15 cellular contexts compared by ENCODE assay signal in genomic region chr9:137638680-137639079, GRCh38. TPM values are rescaled to one million over a fixed set of nuclear protein-coding genes. Genes with fewer than 3 reads are reported as not detected.
DNase-seq lines count a peak whose midpoint lies in the region; ATAC-seq and TF ChIP-seq lines count a peak whose summit lies in the region.
"Had no signal": no experiment of that assay in that cellular context is flagged by ENCODE, and none has a peak within 500 bp of the region (broad histone marks: within the 10 kb centered on the region; RNA-seq: fewer than 3 reads in every experiment).

No MANE protein-coding gene starts in this region.

- H3K4me2 ChIP-seq in GM23248 (ENCODE audit: unreplicated experiment), result peak overlapping the region; percentile 54

- peak overlapping the region; percentile 59 to 88 (median 80) for H3K4me3 Mint-ChIP-seq in CD4-positive, CD25-positive, alpha-beta regulatory T cell
- peak overlapping the region; percentile 75 for H3K4me3 Mint-ChIP-seq in activated T-helper 1 cell treated with anti-CD3 and anti-CD28 coated beads, Interleukin-12 subunit alpha, Interleukin-12 subunit beta, Interleukin-2, Interleukin-4 antibody, amounts not matched to agents 30 ng/mL and 10 ng/mL and 1 ng/mL, durations not matched to agents 14 hours and 24 hours and 36 hours

- H4K20me1 ChIP-seq in GM23248 (ENCODE audit: insufficient read depth), result peaks cover 8% of the 10 kb centered on the region; the same call in 1 of the 2 replicates

- H3K9ac ChIP-seq in GM23248, result peak overlapping the region; percentile 58
- H3K9ac ChIP-seq in mucosa of stomach (ENCODE audit: low read length), result peak overlapping the region; percentile 41

- 91 to 93% methylated on average over 6 of the region's 6 CpGs for WGBS in GM23248 (ENCODE audit: low coverage in 1 of 2, low lambda C conversion rate in 2 of 2, missing lambda C conversion rate in 2 of 2), 2 experiments

- peak overlapping the region; percentile 89 for H3K4me3 ChIP-seq in CD4-positive, CD25-positive, alpha-beta regulatory T cell (ENCODE audit: low read depth, low read length)
- H3K4me3 ChIP-seq in GM23248, result peak overlapping the region; percentile 58
- no peak overlapping the region for H3K4me3 ChIP-seq in mucosa of stomach (ENCODE audit: low read length)

- H3K27me3 ChIP-seq in CD4-positive, CD25-positive, alpha-beta regulatory T cell (ENCODE audit: control insufficient read depth, insufficient read depth, low read length), result no peaks in the 10 kb centered on the region
- H3K27me3 ChIP-seq in GM23248 (replicated peaks; ENCODE audit: insufficient read depth) (no peaks in the 10 kb centered on the region), mucosa of stomach (ENCODE audit: control insufficient read depth, insufficient read depth, low read length) (no peaks in the 10 kb centered on the region)
- H3K27me3 ChIP-seq: foreskin keratinocyte had no signal

- H3K27me3 Mint-ChIP-seq in CD4-positive, CD25-positive, alpha-beta regulatory T cell, result no peaks in the 10 kb centered on the region
- H3K27me3 Mint-ChIP-seq in activated T-helper 1 cell treated with anti-CD3 and anti-CD28 coated beads, Interleukin-12 subunit alpha, Interleukin-12 subunit beta, Interleukin-2, Interleukin-4 antibody, amounts not matched to agents 30 ng/mL and 10 ng/mL and 1 ng/mL, durations not matched to agents 14 hours and 24 hours and 36 hours (ENCODE audit: insufficient read depth), result no peaks in the 10 kb centered on the region

- peaks cover 9% of the 10 kb centered on the region for H3K36me3 Mint-ChIP-seq in CD4-positive, CD25-positive, alpha-beta regulatory T cell
- peaks cover 21% of the 10 kb centered on the region for H3K36me3 Mint-ChIP-seq in activated T-helper 1 cell treated with anti-CD3 and anti-CD28 coated beads, Interleukin-12 subunit alpha, Interleukin-12 subunit beta, Interleukin-2, Interleukin-4 antibody, amounts not matched to agents 30 ng/mL and 10 ng/mL and 1 ng/mL, durations not matched to agents 14 hours and 24 hours and 36 hours (ENCODE audit: low read depth)

- intact Hi-C loops in activated T-helper 1 cell treated with anti-CD3 and anti-CD28 coated beads, Interleukin-12 subunit alpha, Interleukin-12 subunit beta, Interleukin-2, Interleukin-4 antibody, amounts not matched to agents 30 ng/mL and 10 ng/mL and 1 ng/mL, durations not matched to agents 14 hours and 24 hours and 36 hours (cut with micrococcal nuclease), result loop anchor here (1.0 kb wide), 1 partner anchor 10 kb away; no protein-coding TSS in a partner anchor
- intact Hi-C loops in left cardiac atrium (cut with DNase I), result no loop called here

- no peak overlapping the region for H2AFZ ChIP-seq in GM23248

- peak overlapping the region in 2 of 3 donors; percentile 81 to 92 for H3K27ac Mint-ChIP-seq in CD4-positive, CD25-positive, alpha-beta regulatory T cell
- peak overlapping the region; percentile 67 for H3K27ac Mint-ChIP-seq in activated T-helper 1 cell treated with anti-CD3 and anti-CD28 coated beads, Interleukin-12 subunit alpha, Interleukin-12 subunit beta, Interleukin-2, Interleukin-4 antibody, amounts not matched to agents 30 ng/mL and 10 ng/mL and 1 ng/mL, durations not matched to agents 14 hours and 24 hours and 36 hours

- no peaks in the 10 kb centered on the region for H3K9me3 ChIP-seq in CD4-positive, CD25-positive, alpha-beta regulatory T cell (ENCODE audit: control insufficient read depth in 2 of 2, low read length in 2 of 2)
- H3K9me3 ChIP-seq in GM23248 (ENCODE audit: low read depth) (no peaks in the 10 kb centered on the region), mucosa of stomach (ENCODE audit: control insufficient read depth, low read length) (no peaks in the 10 kb centered on the region)

- no peaks in the 10 kb centered on the region for H3F3A ChIP-seq in GM23248 (ENCODE audit: insufficient read depth)

- in situ Hi-C loops in GM23248 (cut with MboI), result no loop called here

- peaks cover 100% of the 10 kb centered on the region for H3K79me2 ChIP-seq in GM23248 (ENCODE audit: insufficient read depth)

- H3K9me3 Mint-ChIP-seq in CD4-positive, CD25-positive, alpha-beta regulatory T cell, result no peaks in the 10 kb centered on the region
- no peaks in the 10 kb centered on the region for H3K9me3 Mint-ChIP-seq in activated T-helper 1 cell treated with anti-CD3 and anti-CD28 coated beads, Interleukin-12 subunit alpha, Interleukin-12 subunit beta, Interleukin-2, Interleukin-4 antibody, amounts not matched to agents 30 ng/mL and 10 ng/mL and 1 ng/mL, durations not matched to agents 14 hours and 24 hours and 36 hours

- H3K27ac ChIP-seq in CD4-positive, CD25-positive, alpha-beta regulatory T cell (ENCODE audit: insufficient read depth, low read length, poor library complexity, severe bottlenecking), result peak overlapping the region; percentile 84
- no peak overlapping the region for H3K27ac ChIP-seq in GM23248
- H3K27ac ChIP-seq: foreskin keratinocyte had no signal

- no peak for TF ChIP-seq CTCF in omental fat pad (IDR thresholded peaks at IDR 0.05)

- H3K9me2 ChIP-seq in GM23248 (ENCODE audit: insufficient read depth), result no peaks in the 10 kb centered on the region

- peaks cover 11 to 71% (median 39%) of the 10 kb centered on the region in 4 donors for H3K4me1 Mint-ChIP-seq in CD4-positive, CD25-positive, alpha-beta regulatory T cell
- peaks cover 24% of the 10 kb centered on the region for H3K4me1 Mint-ChIP-seq in activated T-helper 1 cell treated with anti-CD3 and anti-CD28 coated beads, Interleukin-12 subunit alpha, Interleukin-12 subunit beta, Interleukin-2, Interleukin-4 antibody, amounts not matched to agents 30 ng/mL and 10 ng/mL and 1 ng/mL, durations not matched to agents 14 hours and 24 hours and 36 hours (ENCODE audit: low read depth)

- peaks cover 6% of the 10 kb centered on the region for H3K36me3 ChIP-seq in CD4-positive, CD25-positive, alpha-beta regulatory T cell (ENCODE audit: control insufficient read depth, insufficient read depth, low read length)
- no peaks in the 10 kb centered on the region; the same call in 1 of the 2 replicates for H3K36me3 ChIP-seq in GM23248 (ENCODE audit: low read depth)
- no peaks in the 10 kb centered on the region for H3K36me3 ChIP-seq in mucosa of stomach (ENCODE audit: control insufficient read depth, insufficient read depth, low read length)

- DNase-seq in CD4-positive, CD25-positive, alpha-beta regulatory T cell, result no peak
- no peak for DNase-seq in GM23248
- no peak for DNase-seq in activated T-helper 1 cell treated with anti-CD3 and anti-CD28 coated beads, Interleukin-12 subunit alpha, Interleukin-12 subunit beta, Interleukin-2, Interleukin-4 antibody, amounts not matched to agents 30 ng/mL and 10 ng/mL and 1 ng/mL, durations not matched to agents 14 hours and 24 hours and 36 hours (ENCODE audit: low spot score)
- DNase-seq in omental fat pad (ENCODE audit: low spot score), result no peak
- DNase-seq in left cardiac atrium, result no peak
- DNase-seq in activated gamma-delta T cell treated with Interleukin-2 at 50 U/mL for 16 hours, result no peak
- DNase-seq: activated CD4-positive, alpha-beta T cell treated with anti-CD3 and anti-CD28 coated beads, Interleukin-2, amount 50 U/mL, for 1 hour; anterior cingulate cortex; foreskin keratinocyte; GF-D8; NCI-H1048; PC-3; right cardiac atrium; SW 1271 had no signal

- no peak for ATAC-seq in CD4-positive, CD25-positive, alpha-beta regulatory T cell (ENCODE audit: low read depth in 2 of 2)
- ATAC-seq in omental fat pad (ENCODE audit: low FRiP score) (no peak), left cardiac atrium (no peak)
- ATAC-seq: foreskin keratinocyte, PC-3, right cardiac atrium had no signal

- peaks cover 23% of the 10 kb centered on the region for H3K4me1 ChIP-seq in CD4-positive, CD25-positive, alpha-beta regulatory T cell (ENCODE audit: control insufficient read depth, insufficient read depth, low read length, poor library complexity, severe bottlenecking)
- H3K4me1 ChIP-seq in GM23248 (ENCODE audit: insufficient read depth), result peaks cover 6% of the 10 kb centered on the region; the same call in 1 of the 2 replicates
- H3K4me1 ChIP-seq in mucosa of stomach (ENCODE audit: control insufficient read depth, insufficient read depth, low read length), result peaks cover 10% of the 10 kb centered on the region

RNA-seq across cellular contexts. Expression of gene EHMT1, which starts 19.9 kb away (rescaled TPM):
- total RNA-seq in CD4-positive, CD25-positive, alpha-beta regulatory T cell, result 142 TPM
- 10 to 100 TPM; 17.9 to 20.3 (median 19.3) TPM for polyA plus RNA-seq in CD4-positive, CD25-positive, alpha-beta regulatory T cell
- 26.8 and 43.6 TPM in 2 replicates for total RNA-seq in GM23248 (2014; rRNA removed; shearing (Covaris generic))
- 31.0 and 33.7 TPM in 2 replicates for polyA plus RNA-seq in GM23248 (2016; fragmentation: Nextera tagmentation; extraction: Ambion mirVana)
- total RNA-seq in activated T-helper 1 cell treated with anti-CD3 and anti-CD28 coated beads, Interleukin-12 subunit alpha, Interleukin-12 subunit beta, Interleukin-2, Interleukin-4 antibody, amounts not matched to agents 30 ng/mL and 10 ng/mL and 1 ng/mL, durations not matched to agents 14 hours and 24 hours and 36 hours, result 97.0 and 98.1 TPM in 2 replicates
- total RNA-seq in omental fat pad, result 100 to 1,000 TPM in 1 of 4 donors, 10 to 100 TPM in 3; 57.6 to 103 (median 76.8) TPM
- 10 to 100 TPM; 31.9 to 38.1 TPM for total RNA-seq in left cardiac atrium

RNA-seq across cellular contexts. Expression of gene ARRDC1, which starts 33.2 kb away (rescaled TPM):
- 73.4 TPM for total RNA-seq in CD4-positive, CD25-positive, alpha-beta regulatory T cell
- polyA plus RNA-seq in CD4-positive, CD25-positive, alpha-beta regulatory T cell, result 10 to 100 TPM; 45.5 to 54.0 (median 51.4) TPM
- total RNA-seq in GM23248 (2014; rRNA removed; shearing (Covaris generic)), result 26.9 and 37.1 TPM in 2 replicates
- 21.0 and 22.0 TPM in 2 replicates for polyA plus RNA-seq in GM23248 (2016; fragmentation: Nextera tagmentation; extraction: Ambion mirVana)
- total RNA-seq in activated T-helper 1 cell treated with anti-CD3 and anti-CD28 coated beads, Interleukin-12 subunit alpha, Interleukin-12 subunit beta, Interleukin-2, Interleukin-4 antibody, amounts not matched to agents 30 ng/mL and 10 ng/mL and 1 ng/mL, durations not matched to agents 14 hours and 24 hours and 36 hours, result 65.7 and 70.3 TPM in 2 replicates
- 10 to 100 TPM; 23.4 to 39.2 (median 33.3) TPM for total RNA-seq in omental fat pad
- total RNA-seq in left cardiac atrium, result 10 to 100 TPM; 17.3 to 20.0 TPM

RNA-seq across cellular contexts. Expression of gene ZMYND19, which starts 48.4 kb away (rescaled TPM):
- total RNA-seq in CD4-positive, CD25-positive, alpha-beta regulatory T cell, result 20.4 TPM
- polyA plus RNA-seq in CD4-positive, CD25-positive, alpha-beta regulatory T cell, result 1 to 10 TPM; 4.4 to 6.3 (median 5.4) TPM
- 29.6 and 35.0 TPM in 2 replicates for total RNA-seq in GM23248 (2014; rRNA removed; shearing (Covaris generic))
- 6.1 and 11.6 TPM in 2 replicates for polyA plus RNA-seq in GM23248 (2016; fragmentation: Nextera tagmentation; extraction: Ambion mirVana)
- 88.2 and 94.9 TPM in 2 replicates for total RNA-seq in activated T-helper 1 cell treated with anti-CD3 and anti-CD28 coated beads, Interleukin-12 subunit alpha, Interleukin-12 subunit beta, Interleukin-2, Interleukin-4 antibody, amounts not matched to agents 30 ng/mL and 10 ng/mL and 1 ng/mL, durations not matched to agents 14 hours and 24 hours and 36 hours
- total RNA-seq in omental fat pad (10 to 100 TPM in 3 of 4 donors, 1 to 10 TPM in 1; 9.5 to 22.1 (median 11.7) TPM), left cardiac atrium (10 to 100 TPM in 1 of 2 donors, 1 to 10 TPM in 1; 9.4 to 12.2 TPM)

RNA-seq across cellular contexts. Expression of gene DPH7, which starts 60.0 kb away (rescaled TPM):
- 57.0 TPM for total RNA-seq in CD4-positive, CD25-positive, alpha-beta regulatory T cell
- polyA plus RNA-seq in CD4-positive, CD25-positive, alpha-beta regulatory T cell, result 10 to 100 TPM; 24.4 to 34.8 (median 28.3) TPM
- 27.0 and 32.6 TPM in 2 replicates for total RNA-seq in GM23248 (2014; rRNA removed; shearing (Covaris generic))
- polyA plus RNA-seq in GM23248 (2016; fragmentation: Nextera tagmentation; extraction: Ambion mirVana), result 24.1 and 26.7 TPM in 2 replicates
- 50.3 and 52.1 TPM in 2 replicates for total RNA-seq in activated T-helper 1 cell treated with anti-CD3 and anti-CD28 coated beads, Interleukin-12 subunit alpha, Interleukin-12 subunit beta, Interleukin-2, Interleukin-4 antibody, amounts not matched to agents 30 ng/mL and 10 ng/mL and 1 ng/mL, durations not matched to agents 14 hours and 24 hours and 36 hours
- total RNA-seq in omental fat pad (10 to 100 TPM; 14.4 to 40.5 (median 29.1) TPM), left cardiac atrium (10 to 100 TPM; 18.4 to 21.4 TPM)
